8 cellular contexts compared by ENCODE assay signal in genomic region chr5:177427919-177428573, GRCh38. TPM values are rescaled to one million over a fixed set of nuclear protein-coding genes. Genes with fewer than 3 reads are reported as not detected.
DNase-seq lines count a peak whose midpoint lies in the region; ATAC-seq and TF ChIP-seq lines count a peak whose summit lies in the region.

No MANE protein-coding gene starts in this region.

- peak overlapping the region; percentile 92 for H3K27ac Mint-ChIP-seq in natural killer cell treated with Interleukin-12 subunit alpha and Interleukin-12 subunit beta and Interleukin-15 and Interleukin-18, amount 100 ng/mL, for 72 hours

- H3K4me3 Mint-ChIP-seq in natural killer cell treated with Interleukin-12 subunit alpha and Interleukin-12 subunit beta and Interleukin-15 and Interleukin-18, amount 100 ng/mL, for 72 hours: peak overlapping the region; percentile 90

- no peaks in the 10 kb centered on the region for H3K27me3 Mint-ChIP-seq in natural killer cell treated with Interleukin-12 subunit alpha and Interleukin-12 subunit beta and Interleukin-15 and Interleukin-18, amount 100 ng/mL, for 72 hours

- H3K4me1 Mint-ChIP-seq in natural killer cell treated with Interleukin-12 subunit alpha and Interleukin-12 subunit beta and Interleukin-15 and Interleukin-18, amount 100 ng/mL, for 72 hours (ENCODE audit: low read depth in 2 of 2): peaks cover 55 to 65% of the 10 kb centered on the region in 2 donors

- no peak for ATAC-seq in natural killer cell treated with Interleukin-12 subunit alpha and Interleukin-12 subunit beta and Interleukin-15 and Interleukin-18, amount 100 ng/mL, for 72 hours
- no peak for ATAC-seq in HG02938 (IDR thresholded peaks at IDR 0.05; ENCODE audit: unreplicated experiment)
- ATAC-seq in HG03520 (IDR thresholded peaks at IDR 0.05; ENCODE audit: unreplicated experiment): no peak

- intact Hi-C loops in ascending aorta (cut with DNase I): loop anchor here (2.0 to 10.0 kb wide), 2 partner anchors 61 to 777 kb away; partner anchors contain the start of gene HNRNPAB

- no peaks in the 10 kb centered on the region for H3K9me3 Mint-ChIP-seq in natural killer cell treated with Interleukin-12 subunit alpha and Interleukin-12 subunit beta and Interleukin-15 and Interleukin-18, amount 100 ng/mL, for 72 hours

- H3K9me3 ChIP-seq in ascending aorta: no peaks in the 10 kb centered on the region

- no peaks in the 10 kb centered on the region for H3K36me3 Mint-ChIP-seq in natural killer cell treated with Interleukin-12 subunit alpha and Interleukin-12 subunit beta and Interleukin-15 and Interleukin-18, amount 100 ng/mL, for 72 hours

- TF ChIP-seq CTCF in LNCaP clone FGC (IDR thresholded peaks at IDR 0.05; ENCODE audit: control insufficient read depth, extremely low read depth, insufficient read depth): no peak
- no peak for TF ChIP-seq CTCF in ascending aorta (IDR thresholded peaks at IDR 0.05)

- H3K27ac ChIP-seq in ascending aorta: no peak overlapping the region

- peak overlapping the region; percentile 77 for H3K4me3 ChIP-seq in LNCaP clone FGC (ENCODE audit: low read depth, low read length)
- peak overlapping the region; percentile 79 to 91 for H3K4me3 ChIP-seq in ascending aorta

- DNase-seq in CD1c-positive myeloid dendritic cell (ENCODE audit: extremely low spot score) (peak; percentile 55), LNCaP clone FGC (ENCODE audit: low read depth) (no peak), ascending aorta (ENCODE audit: low spot score in 2 of 2) (no peak), D341Med (ENCODE audit: low spot score) (no peak), AG20443 (ENCODE audit: low spot score) (no peak)
- no peak for DNase-seq in natural killer cell treated with Interleukin-12 subunit alpha and Interleukin-12 subunit beta and Interleukin-15 and Interleukin-18, amount 100 ng/mL, for 72 hours (ENCODE audit: low spot score)

- peaks cover 15 to 26% of the 10 kb centered on the region in 2 donors for H3K36me3 ChIP-seq in ascending aorta

- no peaks in the 10 kb centered on the region for H3K27me3 ChIP-seq in ascending aorta

- peaks cover 14 to 15% of the 10 kb centered on the region in 2 donors for H3K4me1 ChIP-seq in ascending aorta

RNA-seq across cellular contexts. Expression of gene GRK6, which starts 1.6 kb away (rescaled TPM):
- 20.6 TPM for total RNA-seq in ascending aorta
- total RNA-seq in natural killer cell treated with Interleukin-12 subunit alpha and Interleukin-12 subunit beta and Interleukin-15 and Interleukin-18, amount 100 ng/mL, for 72 hours: 100 to 1,000 TPM in 1 of 2 donors, 10 to 100 TPM in 1; 58.1 to 113 TPM

RNA-seq across cellular contexts. Expression of gene PRR7, which starts 18.6 kb away (rescaled TPM):
- total RNA-seq in ascending aorta: 18.1 TPM
- total RNA-seq in natural killer cell treated with Interleukin-12 subunit alpha and Interleukin-12 subunit beta and Interleukin-15 and Interleukin-18, amount 100 ng/mL, for 72 hours: 1 to 10 TPM in 1 of 2 donors, under 1 TPM in 1; 0.83 to 2.6 TPM

RNA-seq across cellular contexts. Expression of gene F12, which starts 18.7 kb away (rescaled TPM):
- not detected for total RNA-seq in ascending aorta
- under 1 TPM in 1 of 2 donors, not detected in 1; 0.45 TPM for total RNA-seq in natural killer cell treated with Interleukin-12 subunit alpha and Interleukin-12 subunit beta and Interleukin-15 and Interleukin-18, amount 100 ng/mL, for 72 hours

RNA-seq across cellular contexts. Expression of gene PFN3, which starts 27.6 kb away (rescaled TPM):
- total RNA-seq in ascending aorta: not detected
- not detected for total RNA-seq in natural killer cell treated with Interleukin-12 subunit alpha and Interleukin-12 subunit beta and Interleukin-15 and Interleukin-18, amount 100 ng/mL, for 72 hours

RNA-seq across cellular contexts. Expression of gene SLC34A1, which starts 43.8 kb away (rescaled TPM):
- not detected for total RNA-seq in ascending aorta
- not detected for total RNA-seq in natural killer cell treated with Interleukin-12 subunit alpha and Interleukin-12 subunit beta and Interleukin-15 and Interleukin-18, amount 100 ng/mL, for 72 hours
